33 cellular contexts compared by ENCODE assay signal in the genomic region with DNA sequence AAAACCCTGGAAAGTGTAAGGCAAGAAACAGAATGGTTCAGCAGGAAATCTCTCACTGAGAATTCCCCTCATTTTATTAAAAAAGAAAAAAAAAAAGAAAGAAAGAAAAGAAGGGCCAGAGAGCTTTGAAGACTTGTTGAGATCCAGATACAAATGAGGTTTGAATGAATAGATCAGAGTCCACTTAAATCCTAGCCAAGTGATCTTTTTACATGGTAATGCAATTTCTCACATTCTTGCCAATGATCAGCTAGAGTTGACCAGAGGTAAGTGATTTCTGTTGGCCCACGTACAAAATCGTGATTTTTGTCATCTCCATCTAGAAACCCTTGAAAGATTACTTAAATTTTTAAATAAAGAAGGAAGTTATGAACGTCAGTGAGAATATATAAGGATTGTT.
DNase-seq lines count a peak whose midpoint lies in the region; ATAC-seq and TF ChIP-seq lines count a peak whose summit lies in the region.
"Had no signal": no experiment of that assay in that cellular context is flagged by ENCODE, and none has a peak within 500 bp of the region (broad histone marks: within the 10 kb centered on the region; RNA-seq: fewer than 3 reads in every experiment).

No MANE protein-coding gene starts in this region.

- no peaks in the 10 kb centered on the region for H4K20me1 ChIP-seq in GM23338 (replicated peaks; ENCODE audit: insufficient read depth)
- no peaks in the 10 kb centered on the region for H4K20me1 ChIP-seq in PC-9 (ENCODE audit: insufficient read depth)
- H4K20me1 ChIP-seq: BLaER1; BLaER1 treated with 17β-estradiol and CSF1 and Interleukin-3, amounts not matched to agents 10 nM and 100 nM had no signal

- BruUV-seq in PC-9 (replicated peaks; lab: Mats Ljungman, UMichigan), result no TSS peak

- no peaks in the 10 kb centered on the region for H3K27me3 ChIP-seq in GM23338 (ENCODE audit: insufficient read depth)
- H3K27me3 ChIP-seq in PC-9 (ENCODE audit: insufficient read depth, low read depth), result no peaks in the 10 kb centered on the region
- H3K27me3 ChIP-seq: BE2C; BLaER1; BLaER1 treated with 17β-estradiol and CSF1 and Interleukin-3, amounts not matched to agents 10 nM and 100 nM had no signal

- TF ChIP-seq CTCF in GM23338 (conservative IDR thresholded peaks at IDR 0.05; ENCODE audit: low read depth in 2 of 2), result no peak
- no peak for TF ChIP-seq CTCF in PC-9 (conservative IDR thresholded peaks at IDR 0.05)
- TF ChIP-seq CTCF in GM10248 (IDR thresholded peaks at IDR 0.05; ENCODE audit: control extremely low read depth, extremely low read depth, low read depth, missing control alignments), result no peak

- H3K36me3 Mint-ChIP-seq in GM23338 (ENCODE audit: low read depth), result no peaks in the 10 kb centered on the region
- H3K36me3 Mint-ChIP-seq: CD14-positive monocyte; CD4-positive, alpha-beta memory T cell; CD4-positive, CD25-positive, alpha-beta regulatory T cell; CD8-positive, alpha-beta memory T cell; CD8-positive, alpha-beta T cell had no signal

- no peaks in the 10 kb centered on the region for H3K79me2 ChIP-seq in GM23338 (replicated peaks; ENCODE audit: insufficient read depth)
- no peaks in the 10 kb centered on the region for H3K79me2 ChIP-seq in PC-9 (ENCODE audit: low read depth)

- H3K27me3 Mint-ChIP-seq in GM23338 (ENCODE audit: insufficient read depth, low read depth, poor library complexity), result no peaks in the 10 kb centered on the region
- H3K27me3 Mint-ChIP-seq: B cell; CD4-positive, CD25-positive, alpha-beta regulatory T cell had no signal

- H3K4me3 Mint-ChIP-seq in GM23338, result no peak overlapping the region
- H3K4me3 Mint-ChIP-seq: B cell; CD14-positive monocyte; CD4-positive, alpha-beta T cell; CD4-positive, CD25-positive, alpha-beta regulatory T cell; CD8-positive, alpha-beta memory T cell; CD8-positive, alpha-beta T cell had no signal

- H3K27ac ChIP-seq in GM23338 (ENCODE audit: low read depth), result no peak overlapping the region
- no peak overlapping the region for H3K27ac ChIP-seq in PC-9
- H3K27ac ChIP-seq: 22Rv1; A549; BLaER1; BLaER1 treated with 17β-estradiol and CSF1 and Interleukin-3, amounts not matched to agents 10 nM and 100 nM; C4-2B had no signal

- H3K4me3 ChIP-seq in GM23338 (no peak overlapping the region), PC-9 (no peak overlapping the region)
- H3K4me3 ChIP-seq: A549; BLaER1; BLaER1 treated with 17β-estradiol and CSF1 and Interleukin-3, amounts not matched to agents 10 nM and 100 nM had no signal

- no peak for DNase-seq in GM23338 (ENCODE audit: low spot score)
- DNase-seq in PC-9, result no peak
- DNase-seq in left lobe of liver (ENCODE audit: low spot score), result no peak
- DNase-seq in NCI-H510A treated with DMSO at 0.1 percent for 48 hours (lab: John Stamatoyannopoulos, UW), result no peak
- DNase-seq in GM10248 (ENCODE audit: extremely low spot score), result no peak
- DNase-seq: 8988T; ACHN; AML-193; BE2C; C1 segment of cervical spinal cord; Caco-2; Calu3; CD4-positive, alpha-beta memory T cell; CD4-positive, alpha-beta T cell; CD4-positive, CD25-positive, alpha-beta regulatory T cell; CD8-positive, alpha-beta memory T cell; CD8-positive, alpha-beta T cell; COR-L47; DMS 273 treated with DMSO at 0.1 percent for 48 hours; DMS153; DMS53; DMS79; DMS79 treated with DMSO at 0.1 percent for 48 hours; DND-41; EL had no signal

- POLR2A ChIA-PET in PC-9 (lab: Charles Lee; ENCODE audit: unreplicated experiment) (no interaction called here), GM10248 (lab: Yijun Ruan, JAX) (no interaction called here)

- no peak for ATAC-seq in GM23338
- ATAC-seq in left lobe of liver, result peak; percentile 77
- no peak for ATAC-seq in HG03520 (IDR thresholded peaks at IDR 0.05; ENCODE audit: unreplicated experiment)
- ATAC-seq: A549; CD8-positive, alpha-beta T cell had no signal

- H3F3A ChIP-seq in GM23338 (replicated peaks; ENCODE audit: low read depth) (no peaks in the 10 kb centered on the region), PC-9 (ENCODE audit: insufficient read depth, low read depth) (no peaks in the 10 kb centered on the region)

- H3K4me2 ChIP-seq in GM23338 (no peak overlapping the region), PC-9 (no peak overlapping the region)
- H3K4me2 ChIP-seq: A549; BLaER1; BLaER1 treated with 17β-estradiol and CSF1 and Interleukin-3, amounts not matched to agents 10 nM and 100 nM had no signal

- peak overlapping the region; percentile 81 for H2AFZ ChIP-seq in GM23338
- H2AFZ ChIP-seq in PC-9, result 0 out of 2 replicates have a peak overlapping the region, but pooled peaks have one; percentile 33

- CTCF ChIA-PET in PC-9 (lab: Charles Lee) (no interaction called here), GM10248 (lab: Yijun Ruan, JAX) (no interaction called here)

- no peaks in the 10 kb centered on the region for H3K4me1 ChIP-seq in GM23338 (ENCODE audit: insufficient read depth)
- no peaks in the 10 kb centered on the region for H3K4me1 ChIP-seq in PC-9 (replicated peaks; ENCODE audit: insufficient read depth)
- H3K4me1 ChIP-seq: A549, BE2C, BLaER1, Caco-2 had no signal

- intact Hi-C loops in PC-9 (cut with micrococcal nuclease; ENCODE audit: unreplicated experiment), result no loop called here

- H3K9me2 ChIP-seq in GM23338 (ENCODE audit: insufficient read depth) (no peaks in the 10 kb centered on the region), PC-9 (ENCODE audit: insufficient read depth) (no peaks in the 10 kb centered on the region)

- H3K9me3 Mint-ChIP-seq in GM23338, result no peaks in the 10 kb centered on the region
- H3K9me3 Mint-ChIP-seq: CD4-positive, alpha-beta T cell; CD4-positive, CD25-positive, alpha-beta regulatory T cell; CD8-positive, alpha-beta T cell had no signal

- no peaks in the 10 kb centered on the region for H3K36me3 ChIP-seq in GM23338 (ENCODE audit: insufficient read depth)
- no peaks in the 10 kb centered on the region for H3K36me3 ChIP-seq in PC-9 (ENCODE audit: low read depth)
- H3K36me3 ChIP-seq: BE2C; BLaER1; BLaER1 treated with 17β-estradiol and CSF1 and Interleukin-3, amounts not matched to agents 10 nM and 100 nM had no signal

- no peak overlapping the region for H3K27ac Mint-ChIP-seq in GM23338
- H3K27ac Mint-ChIP-seq: B cell; CD14-positive monocyte; CD4-positive, alpha-beta memory T cell; CD4-positive, alpha-beta T cell; CD4-positive, CD25-positive, alpha-beta regulatory T cell; CD8-positive, alpha-beta memory T cell; CD8-positive, alpha-beta T cell had no signal

- H3K4me1 Mint-ChIP-seq in GM23338, result no peaks in the 10 kb centered on the region; the same call in 2 of the 3 replicates
- H3K4me1 Mint-ChIP-seq: B cell; CD4-positive, alpha-beta memory T cell; CD4-positive, CD25-positive, alpha-beta regulatory T cell; CD8-positive, alpha-beta memory T cell had no signal

- no peaks in the 10 kb centered on the region for H3K9me3 ChIP-seq in PC-9 (ENCODE audit: insufficient read depth, low read depth)
- H3K9me3 ChIP-seq: A549; BE2C; BLaER1; BLaER1 treated with 17β-estradiol and CSF1 and Interleukin-3, amounts not matched to agents 10 nM and 100 nM; Caco-2 had no signal

TF ChIP-seq in GM23338, 12 proteins besides CTCF, POLR2A, EP300 and RAD21 (continues in another document):
- TF ChIP-seq NANOG (IDR thresholded peaks at IDR 0.05; ENCODE audit: borderline replicate concordance) (no peak), STAT1 (IDR thresholded peaks at IDR 0.05; ENCODE audit: unreplicated experiment) (no peak), ZNF331 (CRISPR knock-in tag; IDR thresholded peaks at IDR 0.05; ENCODE audit: low read depth) (no peak), EZH2 (IDR thresholded peaks at IDR 0.05; ENCODE audit: low read depth, unreplicated experiment) (no peak), ZNF114 (CRISPR knock-in tag; IDR thresholded peaks at IDR 0.05) (no peak), JUNB (IDR thresholded peaks at IDR 0.05; ENCODE audit: unreplicated experiment) (no peak)
